14 cellular contexts compared by ENCODE assay signal in the genomic region with DNA sequence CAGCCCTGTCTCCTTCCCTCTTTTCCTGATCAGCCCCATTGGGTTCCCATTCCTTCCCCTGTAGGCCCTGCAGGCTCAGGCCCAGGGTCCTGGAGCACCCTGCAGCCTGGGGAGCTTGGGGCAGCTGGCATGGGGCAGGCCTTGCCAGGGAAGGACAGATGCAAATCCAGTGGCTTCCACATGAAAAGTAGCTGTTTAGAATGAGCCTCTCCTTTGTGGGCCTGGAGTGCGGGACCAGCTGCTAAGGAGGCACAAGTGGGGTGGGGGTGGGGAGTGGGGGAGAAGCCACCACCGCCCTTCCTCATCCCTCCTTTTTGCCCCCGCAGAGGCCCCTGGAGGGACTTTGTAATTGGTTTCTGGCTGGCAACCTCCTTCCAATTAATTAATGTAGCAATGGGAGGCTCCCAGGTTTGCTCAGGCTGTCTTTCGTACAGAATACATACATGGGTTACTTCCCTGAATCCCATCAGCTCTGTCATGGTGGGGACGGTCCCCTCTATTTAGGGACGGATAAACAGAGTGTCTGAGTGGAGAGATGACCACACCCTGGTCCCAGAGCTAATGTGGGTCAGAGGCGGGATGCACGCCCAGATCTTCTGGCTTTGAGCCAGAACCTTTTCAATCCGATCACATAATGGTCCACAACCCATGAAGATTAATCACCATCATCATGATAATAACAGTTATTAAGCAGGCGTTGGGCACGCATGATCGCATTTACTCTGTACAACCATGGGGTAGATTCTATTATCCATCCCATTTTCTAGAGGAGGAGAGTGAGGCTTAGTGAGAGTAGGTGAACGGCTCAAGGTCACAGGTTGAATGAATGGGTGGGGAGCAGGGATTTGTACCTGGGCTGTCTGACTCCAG. TPM values are rescaled to one million over a fixed set of nuclear protein-coding genes. Genes with fewer than 3 reads are reported as not detected.
DNase-seq lines count a peak whose midpoint lies in the region; ATAC-seq and TF ChIP-seq lines count a peak whose summit lies in the region.
"Had no signal": no experiment of that assay in that cellular context is flagged by ENCODE, and none has a peak within 500 bp of the region (broad histone marks: within the 10 kb centered on the region; RNA-seq: fewer than 3 reads in every experiment).

No MANE protein-coding gene starts in this region.

- TF ChIP-seq POLR2A in IMR-90 (IDR thresholded peaks at IDR 0.05; ENCODE audit: low read depth, low read length) (no peak), gastroesophageal sphincter (IDR thresholded peaks at IDR 0.05) (no peak)

- H3K23ac ChIP-seq in IMR-90 (ENCODE audit: low read depth, low read length) = peak overlapping the region; percentile 88

- peak overlapping the region; percentile 60 for H2AFZ ChIP-seq in IMR-90 (replicated peaks; ENCODE audit: low read length, poor library complexity)

- H3K9ac ChIP-seq in IMR-90 (ENCODE audit: low read depth, low read length) (no peak overlapping the region), skeletal muscle satellite cell (ENCODE audit: low read depth, low read length) (peak overlapping the region; percentile 37)

- H3K14ac ChIP-seq in IMR-90 (replicated peaks; ENCODE audit: low read depth, low read length) = peak overlapping the region; percentile 95

- no peak overlapping the region; the same call in 1 of the 2 replicates for H4K5ac ChIP-seq in IMR-90 (ENCODE audit: low read depth, low read length)

- H3K36me3 ChIP-seq in IMR-90 (ENCODE audit: control insufficient read depth, insufficient read depth, low read length) (no peaks in the 10 kb centered on the region), gastroesophageal sphincter (no peaks in the 10 kb centered on the region), skeletal muscle satellite cell (ENCODE audit: insufficient read depth, low read length) (no peaks in the 10 kb centered on the region)

- H3K27ac ChIP-seq in IMR-90 (ENCODE audit: insufficient read depth, low read length) (peak overlapping the region; percentile 41; the same call in 1 of the 2 replicates), gastroesophageal sphincter (peak overlapping the region in 3 of 4 donors; percentile 47 to 68 (median 53))

- peak overlapping the region; percentile 7; the same call in 1 of the 2 replicates for H3K18ac ChIP-seq in IMR-90 (ENCODE audit: low read depth, low read length)

- no peak for TF ChIP-seq CTCF in IMR-90 (conservative IDR thresholded peaks at IDR 0.05; ENCODE audit: low read depth, low read length)
- no peak for TF ChIP-seq CTCF in gastroesophageal sphincter (IDR thresholded peaks at IDR 0.05)
- TF ChIP-seq CTCF in GM10248 (IDR thresholded peaks at IDR 0.05; ENCODE audit: control extremely low read depth, extremely low read depth, low read depth, missing control alignments) = no peak

- intact Hi-C loops in IMR-90 (cut with micrococcal nuclease) = no loop called here

- POLR2A ChIA-PET in IMR-90 (lab: Charles Lee; ENCODE audit: unreplicated experiment) = no interaction called here
- POLR2A ChIA-PET in GM10248 (lab: Yijun Ruan, JAX) = no interaction called here

- TF ChIP-seq RAD21 in IMR-90 (IDR thresholded peaks at IDR 0.05; ENCODE audit: low read length) = no peak

- H2BK15ac ChIP-seq in IMR-90 (ENCODE audit: low read depth, low read length) = peak overlapping the region; percentile 56; the same call in 2 of the 3 replicates

- H3K79me1 ChIP-seq in IMR-90 (ENCODE audit: low read depth in 1 of 2, low read length in 2 of 2) = peaks cover 15 to 88% of the 10 kb centered on the region in 2 experiments

- TF ChIP-seq EP300 in gastroesophageal sphincter (IDR thresholded peaks at IDR 0.05) = no peak

- H3K4me2 ChIP-seq in IMR-90 (ENCODE audit: low read depth, low read length) (no peak overlapping the region), skeletal muscle satellite cell (ENCODE audit: low read length) (no peak overlapping the region)

- H4K20me1 ChIP-seq in IMR-90 (ENCODE audit: insufficient read depth, low read length) = no peaks in the 10 kb centered on the region

- H2BK20ac ChIP-seq in IMR-90 (ENCODE audit: low read depth, low read length) = peak overlapping the region; percentile 87; the same call in 1 of the 2 replicates

- peak overlapping the region; percentile 70 for H2BK5ac ChIP-seq in IMR-90 (ENCODE audit: low read depth, low read length, poor library complexity, severe bottlenecking)

- DNase-seq in IMR-90 (no peak), NCI-H524 treated with DMSO at 0.1 percent for 48 hours (lab: John Stamatoyannopoulos, UW) (peak; percentile 81), AG08396 (ENCODE audit: low spot score) (no peak), GM10248 (ENCODE audit: extremely low spot score) (no peak)
- DNase-seq: Calu3; effector memory CD4-positive, alpha-beta T cell; H9; NCI-H1930; stimulated activated CD4-positive, alpha-beta T cell treated with anti-CD3 and anti-CD28 coated beads, Interleukin-2, amount 100 ng/mL, for 48 hours; stimulated activated naive CD8-positive, alpha-beta T cell treated with anti-CD3 and anti-CD28 coated beads, Interleukin-15, Interleukin-2, amounts not matched to agents 100 U/mL and 50 U/mL, for 24 hours had no signal

- H3K9me3 ChIP-seq in IMR-90 (ENCODE audit: control insufficient read depth, insufficient read depth, low read length) (no peaks in the 10 kb centered on the region), gastroesophageal sphincter (no peaks in the 10 kb centered on the region), skeletal muscle satellite cell (replicated peaks; ENCODE audit: low read length) (no peaks in the 10 kb centered on the region)

- ATAC-seq in IMR-90 (ENCODE audit: low read depth) (no peak), gastroesophageal sphincter (no peak), HG02870 (IDR thresholded peaks at IDR 0.05; ENCODE audit: unreplicated experiment) (no peak)
- ATAC-seq: left lobe of liver; stimulated activated naive CD8-positive, alpha-beta T cell treated with anti-CD3 and anti-CD28 coated beads, Interleukin-15, Interleukin-2, amounts not matched to agents 100 U/mL and 50 U/mL, for 24 hours had no signal

- H3K27me3 ChIP-seq in IMR-90 (ENCODE audit: control insufficient read depth, insufficient read depth, low read length) (no peaks in the 10 kb centered on the region), gastroesophageal sphincter (peaks cover under 1% of the 10 kb centered on the region), skeletal muscle satellite cell (ENCODE audit: control insufficient read depth, insufficient read depth, low read length) (no peaks in the 10 kb centered on the region)

- peak overlapping the region; percentile 30 to 61 for H4K8ac ChIP-seq in IMR-90 (ENCODE audit: low read depth in 2 of 2, low read length in 2 of 2)

- peak overlapping the region; percentile 80 for H4K91ac ChIP-seq in IMR-90 (ENCODE audit: insufficient read depth, low read depth, low read length)

- dilution Hi-C loops in IMR-90 (cut with HindIII; ENCODE audit: low sequenced_read_pairs, unreplicated experiment) = no loop called here

- CTCF ChIA-PET in IMR-90 (lab: Yijun Ruan, JAX) (interaction anchor here (1.1 kb wide), 1 partner anchor 25 kb away, joined by 5 read pairs; no protein-coding TSS in a partner anchor), GM10248 (lab: Yijun Ruan, JAX) (interaction anchor here (1.5 kb wide), 1 partner anchor 10 kb away, joined by 3 read pairs; no protein-coding TSS in a partner anchor)

- peaks cover 19% of the 10 kb centered on the region for H3K9me1 ChIP-seq in IMR-90 (ENCODE audit: insufficient read depth, low read length)

- H3K4me3 ChIP-seq in IMR-90 (ENCODE audit: insufficient read depth, low read depth, low read length) (no peak overlapping the region), gastroesophageal sphincter (no peak overlapping the region), skeletal muscle satellite cell (ENCODE audit: low read length) (no peak overlapping the region)

- in situ Hi-C loops in IMR-90 (cut with MboI; ENCODE audit: low sequenced_read_pairs) = no loop called here

- H3K4me1 ChIP-seq in IMR-90 (ENCODE audit: control insufficient read depth, insufficient read depth, low read length) (peaks cover 31% of the 10 kb centered on the region), gastroesophageal sphincter (peaks cover 0 to 47% (median 8%) of the 10 kb centered on the region in 3 donors), skeletal muscle satellite cell (ENCODE audit: control insufficient read depth, insufficient read depth, low read length) (peaks cover 78% of the 10 kb centered on the region)

- peak overlapping the region; percentile 27; the same call in 1 of the 2 replicates for H3K56ac ChIP-seq in IMR-90 (ENCODE audit: extremely low read depth, insufficient read depth, low read length)

- BruUV-seq in IMR-90 (replicated peaks; lab: Mats Ljungman, UMichigan) = no TSS peak

- H2AK5ac ChIP-seq in IMR-90 (ENCODE audit: low read depth, low read length) = peak overlapping the region; percentile 93

- WGBS in IMR-90 (ENCODE audit: extremely low coverage in 2 of 2, insufficient read length in 1 of 2), 2 experiments = no CpG with 5 or more reads among the region's 13 CpGs
- WGBS in gastroesophageal sphincter (ENCODE audit: low coverage in 1 of 2), 2 donors = 25 to 69% methylated on average over 2 to 10 of the region's 13 CpGs

- peak overlapping the region; percentile 78 for H2BK120ac ChIP-seq in IMR-90 (ENCODE audit: low read depth, low read length)

- H2AK9ac ChIP-seq in IMR-90 (replicated peaks; ENCODE audit: low read depth, low read length, poor library complexity) = peak overlapping the region; percentile 65

- H3K4ac ChIP-seq in IMR-90 (ENCODE audit: low read depth, low read length) = peak overlapping the region; percentile 94

TF ChIP-seq in IMR-90, 13 proteins besides CTCF, POLR2A, EP300 and RAD21:
- TF ChIP-seq CHD1 (IDR thresholded peaks at IDR 0.05; ENCODE audit: low read depth, low read length) (no peak), NFE2L2 (IDR thresholded peaks at IDR 0.05; ENCODE audit: low read depth, low read length) (no peak)

RNA-seq across cellular contexts. Expression of a gene that starts 6.1 kb away (rescaled TPM):
- total RNA-seq in IMR-90 (2012; rRNA removed) (9.3 and 9.7 TPM in 2 replicates), gastroesophageal sphincter (1 to 10 TPM; 3.2 to 9.1 (median 6.6) TPM)
- 39.3 and 43.2 TPM in 2 replicates for polyA plus RNA-seq in IMR-90 (2012; rRNA removed)
- polyA plus RNA-seq in IMR-90 (2012; cell fraction: cytosol; rRNA removed) = 29.1 and 32.4 TPM in 2 replicates
- polyA plus RNA-seq in IMR-90 (2012; cell fraction: nucleus; rRNA removed; ENCODE audit: low replicate concordance) = 24.4 and 27.5 TPM in 2 replicates
- 21.3 and 21.4 TPM in 2 replicates for total RNA-seq in skeletal muscle satellite cell (2012; rRNA removed)
